ENCODE assay signal across 1 cellular context in genomic region chr2:9885036-9885684, GRCh38.
TF ChIP-seq lines count a peak whose summit lies in the region.

No MANE protein-coding gene starts in this region.

TF ChIP-seq in HepG2, 621 proteins besides CTCF, POLR2A, EP300 and RAD21:
- TF ChIP-seq ZEB1 (IDR thresholded peaks at IDR 0.05; ENCODE audit: insufficient replicate concordance, low read depth) (no peak), HNRNPK (IDR thresholded peaks at IDR 0.05; ENCODE audit: low read depth, low read length, poor library complexity, severe bottlenecking) (peak; percentile 70), CEBPG (CRISPR knock-in tag; IDR thresholded peaks at IDR 0.05) (no peak), SMAD1 (CRISPR knock-in tag; IDR thresholded peaks at IDR 0.05; ENCODE audit: borderline replicate concordance, low read depth) (no peak), TMF1 (CRISPR knock-in tag; IDR thresholded peaks at IDR 0.05; ENCODE audit: low read depth) (no peak), ZNF607 (CRISPR knock-in tag; IDR thresholded peaks at IDR 0.05; ENCODE audit: borderline replicate concordance) (no peak), ZNF329 (CRISPR knock-in tag; IDR thresholded peaks at IDR 0.05; ENCODE audit: low read depth) (no peak)
